ENCODE assay signal across 21 cellular contexts in the genomic region with DNA sequence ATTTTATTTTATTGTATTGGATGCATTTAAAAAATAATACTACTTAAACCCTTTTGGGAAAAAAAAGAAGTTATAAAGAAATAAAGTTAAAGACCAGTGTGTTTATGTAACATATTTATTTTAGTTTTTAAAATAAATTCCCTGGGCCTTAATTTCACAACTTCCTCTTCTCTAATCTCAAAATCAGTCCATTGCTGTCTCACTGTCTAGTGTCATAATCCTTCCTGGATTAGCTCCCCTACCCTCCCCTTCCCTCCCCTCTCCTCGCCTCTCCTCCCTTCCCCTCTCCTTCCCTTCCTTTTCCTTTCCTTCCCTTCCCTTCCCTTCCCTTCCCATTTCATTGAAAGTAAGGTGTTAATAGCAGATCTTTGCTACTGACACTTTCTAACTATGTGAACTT.
"Had no signal": no experiment of that assay in that cellular context is flagged by ENCODE, and none has a peak within 500 bp of the region (broad histone marks: within the 10 kb centered on the region; RNA-seq: fewer than 3 reads in every experiment).

No MANE protein-coding gene starts in this region.

- H3K4me3 Mint-ChIP-seq: activated CD4-positive, alpha-beta T cell treated with anti-CD3 and anti-CD28 coated beads, Interleukin-2, amount 10 ng/mL, durations not matched to agents 24 days and 14 days; activated T-cell treated with anti-CD3 and anti-CD28 coated beads, Interleukin-2, amount 50 U/mL, for 72 hours; brain; naive B cell; neural progenitor cell; WTC11 had no signal

- H3K36me3 Mint-ChIP-seq: activated naive CD4-positive, alpha-beta T cell treated with anti-CD3 and anti-CD28 coated beads, Interleukin-2, amount 50 U/mL, for 72 hours; brain; naive B cell; neural progenitor cell; WTC11 had no signal

- H3K4me3 ChIP-seq: coronary artery, hepatocyte, left lung, neural progenitor cell, ovary, thoracic aorta had no signal

- ATAC-seq: activated naive CD4-positive, alpha-beta T cell treated with anti-CD3 and anti-CD28 coated beads, Interleukin-2, amount 50 U/mL, for 72 hours; activated T-cell treated with anti-CD3 and anti-CD28 coated beads, Interleukin-2, amount 50 U/mL, for 72 hours; esophagus mucosa; left lung; WTC11 had no signal

- H3K27ac Mint-ChIP-seq: activated CD4-positive, alpha-beta T cell treated with anti-CD3 and anti-CD28 coated beads, Interleukin-2, amount 10 ng/mL, durations not matched to agents 24 days and 14 days; activated naive CD4-positive, alpha-beta T cell treated with anti-CD3 and anti-CD28 coated beads, Interleukin-2, amount 50 U/mL, for 72 hours; activated T-cell treated with anti-CD3 and anti-CD28 coated beads, Interleukin-2, amount 50 U/mL, for 72 hours; brain; neural progenitor cell; WTC11 had no signal

- DNase-seq: activated CD4-positive, alpha-beta T cell treated with anti-CD3 and anti-CD28 coated beads, Interleukin-2, amount 10 ng/mL, durations not matched to agents 24 days and 14 days; activated CD8-positive, alpha-beta memory T cell treated with anti-CD3 and anti-CD28 coated beads, Interleukin-2, amount 50 U/mL, for 48 hours; activated gamma-delta T cell; activated T-cell treated with anti-CD3 and anti-CD28 coated beads, Interleukin-2, amount 50 U/mL, for 72 hours; amniotic stem cell; central memory CD4-positive, alpha-beta T cell; left lung; mammary epithelial cell; naive B cell; ovary; stimulated activated CD4-positive, alpha-beta T cell treated with anti-CD3 and anti-CD28 coated beads, Interleukin-12 subunit alpha, Interleukin-12 subunit beta, amount 100 ng/mL, for 4 hours; stimulated activated CD4-positive, alpha-beta T cell treated with anti-CD3 and anti-CD28 coated beads, Interleukin-2, amount 100 ng/mL, for 24 hours; T-helper 9 cell had no signal

- H3K4me1 Mint-ChIP-seq: activated CD4-positive, alpha-beta T cell treated with anti-CD3 and anti-CD28 coated beads, Interleukin-2, amount 10 ng/mL, durations not matched to agents 24 days and 14 days had no signal

- H3K9me3 Mint-ChIP-seq: activated CD4-positive, alpha-beta T cell treated with anti-CD3 and anti-CD28 coated beads, Interleukin-2, amount 10 ng/mL, durations not matched to agents 24 days and 14 days; activated naive CD4-positive, alpha-beta T cell treated with anti-CD3 and anti-CD28 coated beads, Interleukin-2, amount 50 U/mL, for 72 hours; activated T-cell treated with anti-CD3 and anti-CD28 coated beads, Interleukin-2, amount 50 U/mL, for 72 hours; neural progenitor cell; WTC11 had no signal
